2 cellular contexts compared by ENCODE assay signal in genomic region chr3:184417619-184418327, GRCh38.
TF ChIP-seq lines count a peak whose summit lies in the region.

No MANE protein-coding gene starts in this region.

TF ChIP-seq in IMR-90, 13 proteins besides CTCF, POLR2A, EP300 and RAD21 (continued from another document):
- TF ChIP-seq SMC3 (IDR thresholded peaks at IDR 0.05; ENCODE audit: low read depth, low read length) (peak; percentile 86), USF2 (IDR thresholded peaks at IDR 0.05; ENCODE audit: low read depth, low read length) (peak; percentile 54; the same call in 1 of the 2 replicates), BHLHE40 (IDR thresholded peaks at IDR 0.05; ENCODE audit: low read depth, low read length) (peak; percentile 92), MAZ (IDR thresholded peaks at IDR 0.05; ENCODE audit: borderline replicate concordance, low read depth, low read length) (peak; percentile 26; the same call in 1 of the 2 replicates)

TF ChIP-seq in neural cell, 6 proteins besides CTCF, POLR2A, EP300 and RAD21:
- TF ChIP-seq SMC3 (conservative IDR thresholded peaks at IDR 0.05; ENCODE audit: poor library complexity) (no peak), POLR2AphosphoS5 (IDR thresholded peaks at IDR 0.05) (no peak), MXI1 (conservative IDR thresholded peaks at IDR 0.05; ENCODE audit: poor library complexity, severe bottlenecking) (no peak), EZH2 (IDR thresholded peaks at IDR 0.05; ENCODE audit: borderline replicate concordance, insufficient read depth, low read length, poor library complexity, severe bottlenecking) (no peak), TAF1 (IDR thresholded peaks at IDR 0.05; ENCODE audit: low read depth) (no peak), REST (IDR thresholded peaks at IDR 0.05; ENCODE audit: borderline replicate concordance) (no peak)
